Comparison of ENCODE assay signal across 33 cellular contexts in genomic region chrX:97314348-97314747, GRCh38.
"Had no signal": no experiment of that assay in that cellular context is flagged by ENCODE, and none has a peak within 500 bp of the region (broad histone marks: within the 10 kb centered on the region; RNA-seq: fewer than 3 reads in every experiment).

No MANE protein-coding gene starts in this region.

- H3K9me3 ChIP-seq: adrenal gland, body of pancreas, breast epithelium had no signal

- H3K36me3 Mint-ChIP-seq: activated CD4-positive, alpha-beta memory T cell treated with anti-CD3 and anti-CD28 coated beads for 36 hours; activated naive CD4-positive, alpha-beta T cell treated with anti-CD3 and anti-CD28 coated beads, Interleukin-2, amount 50 U/mL, for 72 hours; activated naive CD8-positive, alpha-beta T cell treated with anti-CD3 and anti-CD28 coated beads for 36 hours had no signal

- H3K4me3 ChIP-seq: adrenal gland, body of pancreas, breast epithelium had no signal

- H3K4me1 Mint-ChIP-seq: activated B cell treated with CpG ODN at 0.5 μM for 24 hours; activated CD4-positive, alpha-beta T cell treated with anti-CD3 and anti-CD28 coated beads, Interleukin-2, amount 10 ng/mL, durations not matched to agents 24 days and 14 days; activated naive CD8-positive, alpha-beta T cell treated with anti-CD3 and anti-CD28 coated beads for 36 hours; activated T-helper 17 cell treated with anti-CD3 and anti-CD28 coated beads, Interleukin-2, amount 50 U/mL, for 72 hours; T-helper 17 cell had no signal

- ATAC-seq: activated CD8-positive, alpha-beta T cell treated with anti-CD3 and anti-CD28 coated beads for 36 hours; activated naive CD4-positive, alpha-beta T cell treated with anti-CD3 and anti-CD28 coated beads, Interleukin-2, amount 50 U/mL, for 72 hours; activated T-cell treated with anti-CD3 and anti-CD28 coated beads, Interleukin-2, amount 50 U/mL, for 4 hours; activated T-cell treated with anti-CD3 and anti-CD28 coated beads, Interleukin-2, amount 50 U/mL, for 72 hours; activated T-helper 17 cell treated with anti-CD3 and anti-CD28 coated beads, Interleukin-2, amount 50 U/mL, for 72 hours; body of pancreas; T-helper 17 cell had no signal

- H3K36me3 ChIP-seq: adrenal gland, brain microvascular endothelial cell, breast epithelium, WERI-Rb-1 had no signal

- H3K27me3 ChIP-seq: adrenal gland, body of pancreas, brain microvascular endothelial cell had no signal

- H3K27ac Mint-ChIP-seq: activated B cell treated with CpG ODN at 0.5 μM for 24 hours; activated CD4-positive, alpha-beta memory T cell treated with anti-CD3 and anti-CD28 coated beads for 36 hours; activated CD4-positive, alpha-beta T cell treated with anti-CD3 and anti-CD28 coated beads, Interleukin-2, amount 10 ng/mL, durations not matched to agents 24 days and 14 days; activated CD8-positive, alpha-beta T cell treated with anti-CD3 and anti-CD28 coated beads for 36 hours; activated naive CD4-positive, alpha-beta T cell treated with anti-CD3 and anti-CD28 coated beads for 36 hours; activated naive CD4-positive, alpha-beta T cell treated with anti-CD3 and anti-CD28 coated beads, Interleukin-2, amount 50 U/mL, for 72 hours; activated naive CD8-positive, alpha-beta T cell treated with anti-CD3 and anti-CD28 coated beads for 36 hours; activated T-cell treated with anti-CD3 and anti-CD28 coated beads, Interleukin-2, amount 50 U/mL, for 72 hours; activated T-helper 1 cell treated with anti-CD3 and anti-CD28 coated beads, Interleukin-12 subunit alpha, Interleukin-12 subunit beta, Interleukin-2, Interleukin-4 antibody, amounts not matched to agents 30 ng/mL and 10 ng/mL and 1 ng/mL, durations not matched to agents 14 hours and 24 hours and 36 hours; activated T-helper 17 cell treated with anti-CD3 and anti-CD28 coated beads, Interleukin-2, amount 50 U/mL, for 72 hours; T-helper 17 cell had no signal

- DNase-seq: activated B cell treated with CpG ODN at 0.5 μM for 24 hours; activated CD4-positive, alpha-beta memory T cell treated with anti-CD3 and anti-CD28 coated beads for 36 hours; activated CD4-positive, alpha-beta T cell treated with anti-CD3 and anti-CD28 coated beads for 4 hours; activated CD4-positive, alpha-beta T cell treated with anti-CD3 and anti-CD28 coated beads, Interleukin-2, amount 10 ng/mL, durations not matched to agents 24 days and 14 days; activated CD4-positive, alpha-beta T cell treated with anti-CD3 and anti-CD28 coated beads, Interleukin-2, amount 50 U/mL, for 1 hour; activated CD4-positive, alpha-beta T cell treated with anti-CD3 and anti-CD28 coated beads, Interleukin-2, amount 50 U/mL, for 4 hours; activated CD4-positive, CD25-positive, alpha-beta regulatory T cell treated with anti-CD3 and anti-CD28 coated beads, Interleukin-2, amount 50 U/mL, for 72 hours; activated CD8-positive, alpha-beta memory T cell treated with anti-CD3 and anti-CD28 coated beads, Interleukin-2, amount 50 U/mL, for 4 hours; activated CD8-positive, alpha-beta T cell treated with anti-CD3 and anti-CD28 coated beads for 36 hours; activated effector memory CD4-positive, alpha-beta T cell treated with anti-CD3 and anti-CD28 coated beads, Interleukin-2, amount 50 U/mL, for 16 hours; activated gamma-delta T cell treated with Interleukin-2 at 50 U/mL for 16 hours; activated naive CD4-positive, alpha-beta T cell; activated naive CD4-positive, alpha-beta T cell treated with anti-CD3 and anti-CD28 coated beads for 36 hours; activated naive CD4-positive, alpha-beta T cell treated with anti-CD3 and anti-CD28 coated beads, Interleukin-2, amount 50 U/mL, for 16 hours; activated naive CD8-positive, alpha-beta T cell treated with anti-CD3 and anti-CD28 coated beads for 36 hours; activated T-cell treated with anti-CD3 and anti-CD28 coated beads for 4 hours; activated T-cell treated with anti-CD3 and anti-CD28 coated beads, Interleukin-2, amount 50 U/mL, for 1 hour; activated T-cell treated with anti-CD3 and anti-CD28 coated beads, Interleukin-2, amount 50 U/mL, for 4 hours; activated T-cell treated with anti-CD3 and anti-CD28 coated beads, Interleukin-2, amount 50 U/mL, for 72 hours; adrenal gland; amniotic stem cell; aorta; body of pancreas; brain microvascular endothelial cell; central memory CD4-positive, alpha-beta T cell; T-helper 17 cell; WERI-Rb-1 had no signal

- H3K4me1 ChIP-seq: adrenal gland, body of pancreas, breast epithelium had no signal

- H3K27me3 Mint-ChIP-seq: activated B cell treated with CpG ODN at 0.5 μM for 24 hours; activated CD4-positive, alpha-beta memory T cell treated with anti-CD3 and anti-CD28 coated beads for 36 hours; activated CD4-positive, alpha-beta T cell treated with anti-CD3 and anti-CD28 coated beads, Interleukin-2, amount 10 ng/mL, durations not matched to agents 24 days and 14 days; activated CD8-positive, alpha-beta T cell treated with anti-CD3 and anti-CD28 coated beads for 36 hours; activated naive CD8-positive, alpha-beta T cell treated with anti-CD3 and anti-CD28 coated beads for 36 hours; activated T-helper 17 cell treated with anti-CD3 and anti-CD28 coated beads, Interleukin-2, amount 50 U/mL, for 72 hours; T-helper 17 cell had no signal

- H3K27ac ChIP-seq: adrenal gland, body of pancreas, brain microvascular endothelial cell, breast epithelium, WERI-Rb-1 had no signal

- H3K4me3 Mint-ChIP-seq: activated B cell treated with CpG ODN at 0.5 μM for 24 hours; activated CD4-positive, alpha-beta memory T cell treated with anti-CD3 and anti-CD28 coated beads for 36 hours; activated CD4-positive, alpha-beta T cell treated with anti-CD3 and anti-CD28 coated beads, Interleukin-2, amount 10 ng/mL, durations not matched to agents 24 days and 14 days; activated CD8-positive, alpha-beta T cell treated with anti-CD3 and anti-CD28 coated beads for 36 hours; activated naive CD4-positive, alpha-beta T cell treated with anti-CD3 and anti-CD28 coated beads for 36 hours; activated naive CD8-positive, alpha-beta T cell treated with anti-CD3 and anti-CD28 coated beads for 36 hours; activated T-cell treated with anti-CD3 and anti-CD28 coated beads, Interleukin-2, amount 50 U/mL, for 4 hours; activated T-cell treated with anti-CD3 and anti-CD28 coated beads, Interleukin-2, amount 50 U/mL, for 72 hours; activated T-helper 1 cell treated with anti-CD3 and anti-CD28 coated beads, Interleukin-12 subunit alpha, Interleukin-12 subunit beta, Interleukin-2, Interleukin-4 antibody, amounts not matched to agents 30 ng/mL and 10 ng/mL and 1 ng/mL, durations not matched to agents 14 hours and 24 hours and 36 hours; activated T-helper 17 cell treated with anti-CD3 and anti-CD28 coated beads, Interleukin-2, amount 50 U/mL, for 72 hours; T-helper 17 cell had no signal

- FAIRE-seq: astrocyte, TTC549 had no signal

- H3K9me3 Mint-ChIP-seq: activated B cell treated with CpG ODN at 0.5 μM for 24 hours; activated CD4-positive, alpha-beta memory T cell treated with anti-CD3 and anti-CD28 coated beads for 36 hours; activated CD4-positive, alpha-beta T cell treated with anti-CD3 and anti-CD28 coated beads, Interleukin-2, amount 10 ng/mL, durations not matched to agents 24 days and 14 days; activated CD8-positive, alpha-beta T cell treated with anti-CD3 and anti-CD28 coated beads for 36 hours; activated naive CD4-positive, alpha-beta T cell treated with anti-CD3 and anti-CD28 coated beads for 36 hours; activated naive CD4-positive, alpha-beta T cell treated with anti-CD3 and anti-CD28 coated beads, Interleukin-2, amount 50 U/mL, for 72 hours; activated naive CD8-positive, alpha-beta T cell treated with anti-CD3 and anti-CD28 coated beads for 36 hours; activated T-cell treated with anti-CD3 and anti-CD28 coated beads, Interleukin-2, amount 50 U/mL, for 4 hours; activated T-cell treated with anti-CD3 and anti-CD28 coated beads, Interleukin-2, amount 50 U/mL, for 72 hours; activated T-helper 1 cell treated with anti-CD3 and anti-CD28 coated beads, Interleukin-12 subunit alpha, Interleukin-12 subunit beta, Interleukin-2, Interleukin-4 antibody, amounts not matched to agents 30 ng/mL and 10 ng/mL and 1 ng/mL, durations not matched to agents 14 hours and 24 hours and 36 hours; activated T-helper 17 cell treated with anti-CD3 and anti-CD28 coated beads, Interleukin-2, amount 50 U/mL, for 72 hours had no signal
